Comparison of ENCODE assay signal across 1 cellular context in genomic region chr4:183798249-183798920, GRCh38.
TF ChIP-seq lines count a peak whose summit lies in the region.

No MANE protein-coding gene starts in this region.

TF ChIP-seq in H1, 55 proteins besides CTCF, POLR2A, EP300 and RAD21 (continued from another document):
- TF ChIP-seq USF2 (IDR thresholded peaks at IDR 0.05; ENCODE audit: low read length) (no peak), BCL11A (IDR thresholded peaks at IDR 0.05; ENCODE audit: low read depth in 2 of 2, low read length in 2 of 2) (no peak), RXRA (IDR thresholded peaks at IDR 0.05; ENCODE audit: insufficient read depth, low read depth, low read length) (no peak), BACH1 (IDR thresholded peaks at IDR 0.05; ENCODE audit: low read length) (no peak)
